9 cellular contexts compared by ENCODE assay signal in the genomic region with DNA sequence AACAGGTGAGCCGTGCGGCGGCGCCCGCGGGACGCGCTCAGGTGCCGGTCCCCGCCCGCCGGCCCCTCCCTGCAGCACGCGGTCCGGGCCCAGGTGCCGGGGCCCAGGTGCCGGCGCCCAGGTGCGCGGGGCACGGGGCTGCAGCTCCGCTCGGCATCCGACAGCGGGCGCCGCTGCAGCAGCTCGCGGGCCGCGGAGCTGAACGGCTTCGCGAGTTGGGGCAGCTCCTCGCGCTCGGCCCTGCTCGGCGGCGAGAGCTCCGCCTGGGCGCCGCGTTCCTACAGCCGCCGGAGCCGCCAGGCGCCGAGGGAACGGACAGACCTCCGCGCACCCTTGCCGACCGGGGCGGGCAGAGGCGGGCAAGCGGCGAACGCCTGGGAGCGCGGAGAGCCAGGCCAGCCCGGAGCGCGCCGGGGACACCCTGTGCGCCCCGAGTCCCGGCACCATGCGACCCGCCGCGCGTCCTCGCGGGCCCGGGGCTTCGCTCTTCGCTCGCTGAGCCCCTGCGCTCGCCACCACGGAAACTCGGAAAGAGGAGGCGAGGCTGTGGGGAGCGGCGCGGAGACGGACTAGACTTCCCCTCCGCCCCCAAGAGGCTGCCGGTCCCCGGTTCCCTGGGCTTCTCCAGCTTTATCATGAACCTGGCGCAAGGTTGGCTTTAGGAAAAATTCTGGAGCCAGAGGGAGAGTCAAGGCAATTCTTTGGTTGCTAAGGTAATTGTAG. TPM values are rescaled to one million over a fixed set of nuclear protein-coding genes. Genes with fewer than 3 reads are reported as not detected.
DNase-seq lines count a peak whose midpoint lies in the region; ATAC-seq and TF ChIP-seq lines count a peak whose summit lies in the region.
"Had no signal": no experiment of that assay in that cellular context is flagged by ENCODE, and none has a peak within 500 bp of the region (broad histone marks: within the 10 kb centered on the region; RNA-seq: fewer than 3 reads in every experiment).

A gene (plus strand): TSS at position 201 of the 723 bp plus-strand sequence.

- intact Hi-C loops in right cardiac atrium (cut with DNase I): loop anchor here (5.0 to 10.0 kb wide), 2 partner anchors 360 to 362 kb away; no protein-coding TSS in a partner anchor
- intact Hi-C loops in sigmoid colon (cut with DNase I): loop anchor here (5.0 to 10.0 kb wide), 2 partner anchors 360 to 492 kb away; no protein-coding TSS in a partner anchor

- no peaks in the 10 kb centered on the region for H3K9me2 ChIP-seq in Loucy (replicated peaks; ENCODE audit: low read depth, low read length)

- peak within 1 kb of the TSS; percentile 77 for H3K4me3 ChIP-seq in Loucy (ENCODE audit: low read length, poor library complexity, severe bottlenecking)
- H3K4me3 ChIP-seq in right cardiac atrium (ENCODE audit: low read length): peak within 1 kb of the TSS; percentile 45
- peak within 1 kb of the TSS in 3 of 4 donors; percentile 33 to 44 (median 42) for H3K4me3 ChIP-seq in sigmoid colon

- peak within 1 kb of the TSS; percentile 61 for H2AFZ ChIP-seq in Loucy (ENCODE audit: low read length)

- H3K9ac ChIP-seq in Loucy (ENCODE audit: low read depth, low read length, poor library complexity, severe bottlenecking): peak within 1 kb of the TSS; percentile 71

- peak within 1 kb of the TSS; percentile 95 for H3K4me2 ChIP-seq in Loucy (ENCODE audit: low read depth, low read length, poor library complexity, severe bottlenecking)

- TF ChIP-seq CTCF in Loucy (conservative IDR thresholded peaks at IDR 0.05; ENCODE audit: low read length) (no peak; the same call in 1 of the 2 replicates), sigmoid colon (IDR thresholded peaks at IDR 0.05) (no peak)

- no peak for TF ChIP-seq EP300 in sigmoid colon (IDR thresholded peaks at IDR 0.05)

- peaks cover 20% of the 10 kb centered on the region for H3K4me1 ChIP-seq in Loucy (ENCODE audit: insufficient read depth, low read length, poor library complexity, severe bottlenecking)
- H3K4me1 ChIP-seq in right cardiac atrium (ENCODE audit: control insufficient read depth, insufficient read depth, low read length): no peaks in the 10 kb centered on the region
- peaks cover 0 to 18% (median 14%) of the 10 kb centered on the region in 4 donors for H3K4me1 ChIP-seq in sigmoid colon

- no peaks in the 10 kb centered on the region for H4K20me1 ChIP-seq in Loucy (ENCODE audit: insufficient read depth, low read length, poor library complexity, severe bottlenecking)

- H3K36me3 ChIP-seq in Loucy (ENCODE audit: insufficient read depth, low read length) (no peaks in the 10 kb centered on the region), sigmoid colon (no peaks in the 10 kb centered on the region)

- H3F3A ChIP-seq in Loucy (ENCODE audit: low read depth): no peaks in the 10 kb centered on the region

- ATAC-seq in right cardiac atrium (peak; percentile 75 to 77), HG02970 (IDR thresholded peaks at IDR 0.05; ENCODE audit: low FRiP score, unreplicated experiment) (no peak), GM18511 (IDR thresholded peaks at IDR 0.05; ENCODE audit: unreplicated experiment) (no peak)

- TF ChIP-seq POLR2A in sigmoid colon (IDR thresholded peaks at IDR 0.05): no peak

- peaks cover 37% of the 10 kb centered on the region; the same call in 1 of the 2 replicates for H3K79me2 ChIP-seq in Loucy (ENCODE audit: insufficient read depth, low read length)

- under 1% methylated on average over 92 of the region's 92 CpGs for WGBS in right cardiac atrium
- WGBS in sigmoid colon, 2 donors: 1 to 2% methylated on average over 92 of the region's 92 CpGs

- DNase-seq in NCI-H1417 (lab: John Stamatoyannopoulos, UW) (peak; percentile 80 to 84 (median 81)), NCI-H1417 treated with DMSO at 0.1 percent for 48 hours (lab: John Stamatoyannopoulos, UW) (no peak), right cardiac atrium (peak; percentile 24 to 69 (median 68)), sigmoid colon (no peak)
- DNase-seq in activated naive CD4-positive, alpha-beta T cell treated with anti-CD3 and anti-CD28 coated beads, Interleukin-2, amount 50 U/mL, for 16 hours: peak; percentile 21

- no peak within 1 kb of the TSS for H3K27ac ChIP-seq in right cardiac atrium (ENCODE audit: low read length)
- H3K27ac ChIP-seq in sigmoid colon: no peak within 1 kb of the TSS

- H3K9me3 ChIP-seq in Loucy (ENCODE audit: insufficient read depth, low read depth, low read length): no peaks in the 10 kb centered on the region
- no peaks in the 10 kb centered on the region for H3K9me3 ChIP-seq in right cardiac atrium (ENCODE audit: control insufficient read depth, low read length)
- no peaks in the 10 kb centered on the region for H3K9me3 ChIP-seq in sigmoid colon

- peaks cover 13% of the 10 kb centered on the region for H3K27me3 ChIP-seq in Loucy (ENCODE audit: insufficient read depth, low read length, poor library complexity, severe bottlenecking)
- H3K27me3 ChIP-seq in right cardiac atrium (ENCODE audit: control insufficient read depth, insufficient read depth): no peaks in the 10 kb centered on the region
- peaks cover 9 to 55% (median 12%) of the 10 kb centered on the region in 3 donors for H3K27me3 ChIP-seq in sigmoid colon

RNA-seq across cellular contexts. Expression of the gene that starts here (rescaled TPM):
- 10 to 100 TPM; 24.0 to 51.4 (median 31.3) TPM for total RNA-seq in right cardiac atrium
- 12.7 TPM for polyA plus RNA-seq in right cardiac atrium
- total RNA-seq in sigmoid colon: 1 to 10 TPM; 1.4 to 8.0 (median 1.7) TPM
- polyA plus RNA-seq in sigmoid colon: under 1 TPM in 1 of 3 donors, not detected in 2; 0.79 TPM
- polyA plus RNA-seq: AG04450 had no signal

Comparison
In these comparisons a context has a peak if more than half of its experiments do, and no peak if none do; other contexts are left out.
1. DNase-seq: peak in NCI-H1417 (3 of 3), activated naive CD4-positive, alpha-beta T cell treated with anti-CD3 and anti-CD28 coated beads, Interleukin-2, amount 50 U/mL, for 16 hours (single experiment) and right cardiac atrium (3 of 3); none in NCI-H1417 treated with DMSO at 0.1 percent for 48 hours (single experiment) and sigmoid colon (single experiment).
2. ATAC-seq: peak in right cardiac atrium (2 of 2); none in HG02970 (single experiment) and GM18511 (single experiment).
3. Peak in every context shown above with its lines, with median percentiles within 50 percentile points of each other: H3K4me3 ChIP-seq.